Comparison of ENCODE assay signal across 34 cellular contexts in genomic region chr20:60658661-60659060, GRCh38.
"Had no signal": no experiment of that assay in that cellular context is flagged by ENCODE, and none has a peak within 500 bp of the region (broad histone marks: within the 10 kb centered on the region; RNA-seq: fewer than 3 reads in every experiment).

No MANE protein-coding gene starts in this region.

- H3K27me3 ChIP-seq: MG63 had no signal

- H3K27ac Mint-ChIP-seq: activated B cell treated with CpG ODN at 0.5 μM for 24 hours; activated CD4-positive, alpha-beta memory T cell treated with anti-CD3 and anti-CD28 coated beads, Interleukin-2, amount 10 ng/mL, durations not matched to agents 7 days and 5 days; activated CD8-positive, alpha-beta memory T cell treated with anti-CD3 and anti-CD28 coated beads, Interleukin-2, amount 10 ng/mL, durations not matched to agents 7 days and 5 days; activated naive CD4-positive, alpha-beta T cell treated with anti-CD3 and anti-CD28 coated beads, Interleukin-2, amount 10 ng/mL, durations not matched to agents 7 days and 5 days; activated naive CD8-positive, alpha-beta T cell; activated naive CD8-positive, alpha-beta T cell treated with anti-CD3 and anti-CD28 coated beads, Interleukin-2, amount 50 U/mL, for 24 hours; T-helper 1 cell treated with Interleukin-12 subunit alpha and Interleukin-12 subunit beta and Interleukin-4 antibody, amounts not matched to agents 30 μg/mL and 1 μg/mL, for 36 hours; T-helper 2 cell treated with Interferon-gamma antibody and Interleukin-4, amounts not matched to agents 5 μg/mL and 100 μg/mL, for 36 hours had no signal

- H3K4me1 ChIP-seq: SJCRH30 had no signal

- H3K27ac ChIP-seq: SJCRH30, SK-N-MC had no signal

- H3K4me1 Mint-ChIP-seq: activated B cell treated with CpG ODN at 0.5 μM for 24 hours; activated CD4-positive, alpha-beta memory T cell treated with anti-CD3 and anti-CD28 coated beads, Interleukin-2, amount 10 ng/mL, durations not matched to agents 7 days and 5 days; activated CD8-positive, alpha-beta memory T cell treated with anti-CD3 and anti-CD28 coated beads, Interleukin-2, amount 10 ng/mL, durations not matched to agents 7 days and 5 days; activated naive CD4-positive, alpha-beta T cell treated with anti-CD3 and anti-CD28 coated beads, Interleukin-2, amount 10 ng/mL, durations not matched to agents 7 days and 5 days; activated naive CD8-positive, alpha-beta T cell treated with anti-CD3 and anti-CD28 coated beads, Interleukin-2, amount 50 U/mL, for 24 hours had no signal

- H3K4me3 ChIP-seq: MG63, SJCRH30, SK-N-MC had no signal

- H3K27me3 Mint-ChIP-seq: activated B cell treated with CpG ODN at 0.5 μM for 24 hours; activated CD4-positive, alpha-beta memory T cell treated with anti-CD3 and anti-CD28 coated beads, Interleukin-2, amount 10 ng/mL, durations not matched to agents 7 days and 5 days; activated CD8-positive, alpha-beta memory T cell treated with anti-CD3 and anti-CD28 coated beads, Interleukin-2, amount 10 ng/mL, durations not matched to agents 7 days and 5 days; activated naive CD4-positive, alpha-beta T cell treated with anti-CD3 and anti-CD28 coated beads, Interleukin-2, amount 10 ng/mL, durations not matched to agents 7 days and 5 days; activated naive CD8-positive, alpha-beta T cell had no signal

- H3K4me3 Mint-ChIP-seq: activated B cell treated with CpG ODN at 0.5 μM for 24 hours; activated CD4-positive, alpha-beta memory T cell treated with anti-CD3 and anti-CD28 coated beads, Interleukin-2, amount 10 ng/mL, durations not matched to agents 7 days and 5 days; activated CD8-positive, alpha-beta memory T cell treated with anti-CD3 and anti-CD28 coated beads, Interleukin-2, amount 10 ng/mL, durations not matched to agents 7 days and 5 days; activated naive CD4-positive, alpha-beta T cell treated with anti-CD3 and anti-CD28 coated beads, Interleukin-2, amount 10 ng/mL, durations not matched to agents 7 days and 5 days; activated naive CD8-positive, alpha-beta T cell; activated naive CD8-positive, alpha-beta T cell treated with anti-CD3 and anti-CD28 coated beads, Interleukin-2, amount 50 U/mL, for 24 hours; brain; T-helper 1 cell treated with Interleukin-12 subunit alpha and Interleukin-12 subunit beta and Interleukin-4 antibody, amounts not matched to agents 30 μg/mL and 1 μg/mL, for 36 hours; T-helper 2 cell treated with Interferon-gamma antibody and Interleukin-4, amounts not matched to agents 5 μg/mL and 100 μg/mL, for 36 hours had no signal

- DNase-seq: activated B cell treated with CpG ODN at 0.5 μM for 24 hours; activated CD4-positive, alpha-beta memory T cell treated with anti-CD3 and anti-CD28 coated beads, Interleukin-2, amount 10 ng/mL, durations not matched to agents 7 days and 5 days; activated CD4-positive, alpha-beta T cell treated with anti-CD3 and anti-CD28 coated beads for 4 hours; activated CD4-positive, CD25-positive, alpha-beta regulatory T cell treated with anti-CD3 and anti-CD28 coated beads, Interleukin-2, amount 50 U/mL, for 72 hours; activated CD8-positive, alpha-beta memory T cell treated with anti-CD3 and anti-CD28 coated beads for 24 hours; activated CD8-positive, alpha-beta memory T cell treated with anti-CD3 and anti-CD28 coated beads, Interleukin-2, amount 10 ng/mL, durations not matched to agents 7 days and 5 days; activated CD8-positive, alpha-beta memory T cell treated with anti-CD3 and anti-CD28 coated beads, Interleukin-2, amount 50 U/mL, for 48 hours; activated effector memory CD4-positive, alpha-beta T cell treated with Interleukin-2 at 50 U/mL for 16 hours; activated naive CD4-positive, alpha-beta T cell treated with anti-CD3 and anti-CD28 coated beads, Interleukin-2, amount 10 ng/mL, durations not matched to agents 7 days and 5 days; activated naive CD8-positive, alpha-beta T cell treated with anti-CD3 and anti-CD28 coated beads, Interleukin-2, amount 50 U/mL, for 24 hours; activated T-cell treated with anti-CD3 and anti-CD28 coated beads, Interleukin-2, amount 50 U/mL, for 48 hours; anterior cingulate cortex; caudate nucleus; Kasumi-1; MG63; NCI-H1048; NCI-H146; NCI-H187; NCI-H2029 treated with DMSO at 0.1 percent for 48 hours; NCI-H2107; NCI-H2171; NCI-H2227 treated with DMSO at 0.1 percent for 48 hours; NCI-H446; NCI-H510A treated with DMSO at 0.1 percent for 48 hours; NCI-H526 treated with DMSO at 0.1 percent for 48 hours; NCI-H774; SHP77; SJCRH30 had no signal

- H3K9me3 Mint-ChIP-seq: activated B cell treated with CpG ODN at 0.5 μM for 24 hours had no signal

- H3K36me3 ChIP-seq: MG63, SJCRH30 had no signal

- ATAC-seq: activated CD8-positive, alpha-beta memory T cell treated with anti-CD3 and anti-CD28 coated beads, Interleukin-2, amount 10 ng/mL, durations not matched to agents 7 days and 5 days; activated naive CD8-positive, alpha-beta T cell treated with anti-CD3 and anti-CD28 coated beads, Interleukin-2, amount 50 U/mL, for 24 hours; Panc1 had no signal

- H3K9me3 ChIP-seq: MG63, SJCRH30 had no signal

- H3K36me3 Mint-ChIP-seq: activated CD8-positive, alpha-beta memory T cell treated with anti-CD3 and anti-CD28 coated beads, Interleukin-2, amount 10 ng/mL, durations not matched to agents 7 days and 5 days; activated naive CD4-positive, alpha-beta T cell treated with anti-CD3 and anti-CD28 coated beads, Interleukin-2, amount 10 ng/mL, durations not matched to agents 7 days and 5 days; activated naive CD8-positive, alpha-beta T cell; brain had no signal
